Comparison of ENCODE assay signal across 8 cellular contexts in genomic region chr9:93955356-93956182, GRCh38. TPM values are rescaled to one million over a fixed set of nuclear protein-coding genes. Genes with fewer than 3 reads are reported as not detected.
A peak's percentile ranks its signal among the peaks of the same experiment; 100 is the strongest.
DNase-seq lines count a peak whose midpoint lies in the region; ATAC-seq, FAIRE-seq and TF ChIP-seq lines count a peak whose summit lies in the region.

No MANE protein-coding gene starts in this region.

- H3K14ac ChIP-seq in neuronal stem cell (ENCODE audit: low read length): peak overlapping the region; percentile 39

- no CpG with 5 or more reads among the region's 57 CpGs for WGBS in neuronal stem cell (ENCODE audit: extremely low coverage in 2 of 2, insufficient read length in 2 of 2, insufficient replicate concordance in 1 of 2), 2 donors

- FAIRE-seq in astrocyte (lab: Jason Lieb, UNC): no peak

- no peak overlapping the region for H3K27ac ChIP-seq in astrocyte (ENCODE audit: low read depth, low read length)
- no peak overlapping the region for H3K27ac ChIP-seq in neuronal stem cell (replicated peaks; ENCODE audit: low read length)

- H2BK120ac ChIP-seq in neuronal stem cell (ENCODE audit: low read depth, low read length): no peak overlapping the region

- CTCF ChIA-PET in Calu3 (lab: Charles Lee): no interaction called here

- no peak overlapping the region for H4K8ac ChIP-seq in neuronal stem cell (ENCODE audit: low read depth, low read length)

- no peak overlapping the region for H2AK5ac ChIP-seq in neuronal stem cell (ENCODE audit: low read depth, low read length)

- H3K79me1 ChIP-seq in neuronal stem cell (ENCODE audit: low read depth, low read length): peaks cover 5% of the 10 kb centered on the region

- H3K4me3 Mint-ChIP-seq in astrocyte (ENCODE audit: unreplicated experiment): peak overlapping the region; percentile 42
- H3K4me3 Mint-ChIP-seq in Calu3 (ENCODE audit: low read depth, unreplicated experiment): no peak overlapping the region

- no peak overlapping the region for H4K91ac ChIP-seq in neuronal stem cell (ENCODE audit: low read depth, low read length, poor library complexity)

- H3K4me1 Mint-ChIP-seq in astrocyte (ENCODE audit: low read depth, unreplicated experiment) (no peaks in the 10 kb centered on the region), Calu3 (ENCODE audit: low read depth, unreplicated experiment) (no peaks in the 10 kb centered on the region)

- TF ChIP-seq CTCF in astrocyte (IDR thresholded peaks at IDR 0.05; ENCODE audit: insufficient read depth, low read depth, low read length) (no peak), BE2C (IDR thresholded peaks at IDR 0.05; ENCODE audit: low read depth, low read length) (no peak), Calu3 (IDR thresholded peaks at IDR 0.05; ENCODE audit: unreplicated experiment) (no peak)

- peaks cover 4% of the 10 kb centered on the region for H3K9me3 ChIP-seq in astrocyte (ENCODE audit: insufficient read depth, low read depth, low read length)
- peaks cover 6 to 7% of the 10 kb centered on the region in 2 donors for H3K9me3 ChIP-seq in neuronal stem cell (replicated peaks in 1 of 2; ENCODE audit: control insufficient read depth in 2 of 2, insufficient read depth in 1 of 2, low read depth in 1 of 2, low read length in 2 of 2)
- H3K9me3 ChIP-seq in BE2C: no peaks in the 10 kb centered on the region

- H3K9ac ChIP-seq in astrocyte (ENCODE audit: low read length) (no peak overlapping the region), neuronal stem cell (ENCODE audit: low read depth, low read length, poor library complexity) (peak overlapping the region; percentile 71)

- peak overlapping the region; percentile 10 for H3K4me3 ChIP-seq in astrocyte (ENCODE audit: insufficient read depth, low read depth, low read length)
- peak overlapping the region; percentile 30 to 74 for H3K4me3 ChIP-seq in neuronal stem cell (ENCODE audit: low read length in 2 of 2)
- no peak overlapping the region for H3K4me3 ChIP-seq in BE2C (ENCODE audit: low read depth, low read length)

- no TSS peak for BruUV-seq in Calu3 (replicated peaks; lab: Mats Ljungman, UMichigan)

- H2AFZ ChIP-seq in astrocyte (ENCODE audit: low read depth, low read length) (peak overlapping the region; percentile 60), neuronal stem cell (ENCODE audit: low read length) (peak overlapping the region; percentile 69)

- DNase-seq in DMS114 treated with DMSO at 0.1 percent for 48 hours (lab: John Stamatoyannopoulos, UW; ENCODE audit: unreplicated experiment) (peak; percentile 40), NCI-H2171 treated with DMSO at 0.1 percent for 48 hours (lab: John Stamatoyannopoulos, UW) (peak; percentile 69), astrocyte (ENCODE audit: low read depth) (no peak), neuronal stem cell (ENCODE audit: low spot score) (no peak), BE2C (no peak), Calu3 (no peak), HUDEP-2 (lab: John Stamatoyannopoulos, UW; ENCODE audit: unreplicated experiment in 76 of 76) (no peak)

- H2BK5ac ChIP-seq in neuronal stem cell (ENCODE audit: low read length): no peak overlapping the region

- H3K18ac ChIP-seq in neuronal stem cell (ENCODE audit: low read length): peak overlapping the region; percentile 74

- H3K27me3 Mint-ChIP-seq in astrocyte (ENCODE audit: low read depth, unreplicated experiment): peaks cover 66% of the 10 kb centered on the region
- peaks cover 70% of the 10 kb centered on the region for H3K27me3 Mint-ChIP-seq in Calu3 (ENCODE audit: unreplicated experiment)

- peaks cover 10% of the 10 kb centered on the region for H4K20me1 ChIP-seq in astrocyte (ENCODE audit: insufficient read depth, low read length)

- H3K27me3 ChIP-seq in astrocyte (ENCODE audit: insufficient read depth, low read length) (peaks cover 91% of the 10 kb centered on the region), neuronal stem cell (ENCODE audit: control insufficient read depth in 3 of 3, insufficient read depth in 3 of 3, low read depth in 1 of 3, low read length in 3 of 3) (peaks cover 90 to 98% (median 97%) of the 10 kb centered on the region in 3 experiments), BE2C (peaks cover 97% of the 10 kb centered on the region)

- intact Hi-C loops in Calu3 (cut with micrococcal nuclease; ENCODE audit: unreplicated experiment): no loop called here

- no peak overlapping the region for H3K4ac ChIP-seq in neuronal stem cell (ENCODE audit: low read length)

- ATAC-seq in GM21515 (IDR thresholded peaks at IDR 0.05; ENCODE audit: unreplicated experiment): no peak

- no peak overlapping the region for H2BK15ac ChIP-seq in neuronal stem cell (ENCODE audit: low read length)

- H3K4me1 ChIP-seq in astrocyte (ENCODE audit: insufficient read depth, low read length) (peaks cover 7% of the 10 kb centered on the region), neuronal stem cell (ENCODE audit: control insufficient read depth in 2 of 2, insufficient read depth in 1 of 2, low read depth in 1 of 2, low read length in 2 of 2) (peaks cover 5 to 6% of the 10 kb centered on the region in 2 donors), BE2C (no peaks in the 10 kb centered on the region)

- H3K36me3 Mint-ChIP-seq in astrocyte (ENCODE audit: low read depth, unreplicated experiment) (peaks cover 2% of the 10 kb centered on the region), Calu3 (ENCODE audit: insufficient read depth, unreplicated experiment) (no peaks in the 10 kb centered on the region)

- no peaks in the 10 kb centered on the region for H3K79me2 ChIP-seq in astrocyte (ENCODE audit: insufficient read depth, low read length)

- H3K23ac ChIP-seq in neuronal stem cell (ENCODE audit: low read depth, low read length, poor library complexity): no peak overlapping the region

- peaks cover 15% of the 10 kb centered on the region for H3K9me3 Mint-ChIP-seq in astrocyte (ENCODE audit: unreplicated experiment)
- H3K9me3 Mint-ChIP-seq in Calu3 (ENCODE audit: low read depth, unreplicated experiment): no peaks in the 10 kb centered on the region

- no peak overlapping the region for H2BK12ac ChIP-seq in neuronal stem cell (ENCODE audit: low read length)

- H3K27ac Mint-ChIP-seq in astrocyte (ENCODE audit: unreplicated experiment) (peak overlapping the region; percentile 8), Calu3 (ENCODE audit: unreplicated experiment) (no peak overlapping the region)

- H3K4me2 ChIP-seq in astrocyte (ENCODE audit: low read length) (peak overlapping the region; percentile 74), neuronal stem cell (ENCODE audit: insufficient read depth, low read length, poor library complexity, severe bottlenecking) (peak overlapping the region; percentile 91)

- H3K36me3 ChIP-seq in astrocyte (ENCODE audit: insufficient read depth, low read length) (no peaks in the 10 kb centered on the region), neuronal stem cell (replicated peaks in 1 of 2; ENCODE audit: control insufficient read depth in 2 of 2, insufficient read depth in 2 of 2, low read length in 2 of 2) (no peaks in the 10 kb centered on the region), BE2C (no peaks in the 10 kb centered on the region)

RNA-seq across cellular contexts. Expression of gene BARX1, which starts 0.4 kb away (rescaled TPM):
- 0.62 and 0.73 TPM in 2 replicates for total RNA-seq in astrocyte
- polyA plus RNA-seq in neuronal stem cell (2013, experiment 1 of 2): 2.4 TPM
- polyA plus RNA-seq in neuronal stem cell (2013, experiment 2 of 2): 2.4 TPM
- 0.66 TPM for polyA plus RNA-seq in BE2C (2012; ENCODE audit: insufficient read depth, insufficient read length, low read depth)
- not detected in 2 replicates for total RNA-seq in Calu3 (2022)

Comparison
In these comparisons a context has a peak if more than half of its experiments do, and no peak if none do; other contexts are left out.
1. DNase-seq: peak in DMS114 treated with DMSO at 0.1 percent for 48 hours (single experiment) and NCI-H2171 treated with DMSO at 0.1 percent for 48 hours (single experiment); none in astrocyte (single experiment), neuronal stem cell (single experiment), BE2C (single experiment), Calu3 (single experiment) and HUDEP-2 (0 of 76).